ENCODE assay signal across 8 cellular contexts in genomic region chr5:15008476-15008875, GRCh38.
DNase-seq lines count a peak whose midpoint lies in the region; ATAC-seq and TF ChIP-seq lines count a peak whose summit lies in the region.

No MANE protein-coding gene starts in this region.

- DNase-seq in EH (ENCODE audit: low read depth), result peak; percentile 98
- peak; percentile 98 for DNase-seq in PC-3
- peak; percentile 98 for DNase-seq in fibroblast of mammary gland (ENCODE audit: low read depth)
- peak; percentile 77 to 90 (median 82) for DNase-seq in ovary
- no peak for DNase-seq in activated CD4-positive, alpha-beta T cell treated with anti-CD3 and anti-CD28 coated beads, Interleukin-2, amount 10 ng/mL, durations not matched to agents 7 days and 5 days
- no peak for DNase-seq in activated naive CD8-positive, alpha-beta T cell treated with anti-CD3 and anti-CD28 coated beads for 36 hours
- no peak for DNase-seq in stimulated activated naive B cell treated with anti-CD40 and anti-IgM and Interleukin-4, amounts not matched to agents 10 μg/mL and 1 μg/mL and 100 μg/mL, for 72 hours
- no peak for DNase-seq in activated T-cell treated with anti-CD3 and anti-CD28 coated beads, Interleukin-2, amount 50 U/mL, for 48 hours

- peak overlapping the region; percentile 69 for H3K27ac ChIP-seq in PC-3 (ENCODE audit: low read length)
- H3K27ac ChIP-seq in ovary, result peak overlapping the region in 1 of 2 donors; percentile 51

- WGBS in ovary, 3 donors, result 8 to 18% (median 17%) methylated on average over 8 of the region's 8 CpGs

- CTCF ChIA-PET in PC-3 (lab: Charles Lee), result no interaction called here
- CTCF ChIA-PET in activated CD4-positive, alpha-beta T cell treated with anti-CD3 and anti-CD28 coated beads, Interleukin-2, amount 10 ng/mL, durations not matched to agents 7 days and 5 days (lab: Charles Lee), result interaction anchor here (0.5 to 1.2 kb wide), 2 partner anchors 46 to 360 kb away, joined by 3 to 4 read pairs; no protein-coding TSS in a partner anchor

- no peak for TF ChIP-seq EP300 in ovary (IDR thresholded peaks at IDR 0.05)

- ATAC-seq in PC-3, result peak; percentile 89
- no peak for ATAC-seq in stimulated activated naive B cell treated with anti-CD40 and anti-IgM and Interleukin-4, amounts not matched to agents 10 μg/mL and 1 μg/mL and 100 μg/mL, for 72 hours (replicated peaks)

- no peak overlapping the region for H2AFZ ChIP-seq in PC-3 (ENCODE audit: low read length)

- H3K9me3 ChIP-seq in PC-3 (ENCODE audit: low read length) (no peaks in the 10 kb centered on the region), ovary (no peaks in the 10 kb centered on the region)

- H3K36me3 ChIP-seq in PC-3 (ENCODE audit: low read depth, low read length) (no peaks in the 10 kb centered on the region), ovary (no peaks in the 10 kb centered on the region)

- H3K9me3 Mint-ChIP-seq in activated CD4-positive, alpha-beta T cell treated with anti-CD3 and anti-CD28 coated beads, Interleukin-2, amount 10 ng/mL, durations not matched to agents 7 days and 5 days, result no peaks in the 10 kb centered on the region
- H3K9me3 Mint-ChIP-seq in activated naive CD8-positive, alpha-beta T cell treated with anti-CD3 and anti-CD28 coated beads for 36 hours, result no peaks in the 10 kb centered on the region
- no peaks in the 10 kb centered on the region for H3K9me3 Mint-ChIP-seq in stimulated activated naive B cell treated with anti-CD40 and anti-IgM and Interleukin-4, amounts not matched to agents 10 μg/mL and 1 μg/mL and 100 μg/mL, for 72 hours

- H3K4me3 ChIP-seq in PC-3 (ENCODE audit: low read length) (no peak overlapping the region), fibroblast of mammary gland (ENCODE audit: control insufficient read depth, low read depth, low read length) (no peak overlapping the region), ovary (no peak overlapping the region)

- no peaks in the 10 kb centered on the region for H3K79me2 ChIP-seq in PC-3 (ENCODE audit: low read length)

- POLR2A ChIA-PET in PC-3 (lab: Charles Lee; ENCODE audit: unreplicated experiment), result no interaction called here
- POLR2A ChIA-PET in activated CD4-positive, alpha-beta T cell treated with anti-CD3 and anti-CD28 coated beads, Interleukin-2, amount 10 ng/mL, durations not matched to agents 7 days and 5 days (lab: Charles Lee), result no interaction called here

- no peak for TF ChIP-seq CTCF in PC-3 (conservative IDR thresholded peaks at IDR 0.05; ENCODE audit: low read depth, low read length)
- TF ChIP-seq CTCF in fibroblast of mammary gland (conservative IDR thresholded peaks at IDR 0.05; ENCODE audit: control insufficient read depth, insufficient read depth, low read depth, low read length), result no peak
- TF ChIP-seq CTCF in ovary (IDR thresholded peaks at IDR 0.05), result no peak

- BruUV-seq in PC-3 (replicated peaks; lab: Mats Ljungman, UMichigan), result no TSS peak

- intact Hi-C loops in PC-3 (cut with micrococcal nuclease) (loop anchor here (2.0 kb wide), 2 partner anchors 50 to 138 kb away; partner anchors contain the start of gene ANKH), ovary (cut with DNase I) (loop anchor here in 2 of 4 donors (5.0 kb wide), 1 partner anchor 281 kb away; no protein-coding TSS in a partner anchor)

- no peaks in the 10 kb centered on the region for H3K27me3 ChIP-seq in PC-3 (ENCODE audit: low read length)
- H3K27me3 ChIP-seq in ovary, result no peaks in the 10 kb centered on the region

- peaks cover 3% of the 10 kb centered on the region for H3F3A ChIP-seq in PC-3 (ENCODE audit: low read length, unreplicated experiment)

- H3K4me1 ChIP-seq in PC-3 (ENCODE audit: insufficient read depth, low read length) (peaks cover 23% of the 10 kb centered on the region), ovary (ENCODE audit: insufficient read depth) (peaks cover 2% of the 10 kb centered on the region)

- H3K4me3 Mint-ChIP-seq in activated CD4-positive, alpha-beta T cell treated with anti-CD3 and anti-CD28 coated beads, Interleukin-2, amount 10 ng/mL, durations not matched to agents 7 days and 5 days, result no peak overlapping the region
- no peak overlapping the region for H3K4me3 Mint-ChIP-seq in activated naive CD8-positive, alpha-beta T cell treated with anti-CD3 and anti-CD28 coated beads for 36 hours
- no peak overlapping the region for H3K4me3 Mint-ChIP-seq in stimulated activated naive B cell treated with anti-CD40 and anti-IgM and Interleukin-4, amounts not matched to agents 10 μg/mL and 1 μg/mL and 100 μg/mL, for 72 hours

- H3K4me2 ChIP-seq in PC-3 (ENCODE audit: low read length), result peak overlapping the region; percentile 62

- H3K4me1 Mint-ChIP-seq in activated CD4-positive, alpha-beta T cell treated with anti-CD3 and anti-CD28 coated beads, Interleukin-2, amount 10 ng/mL, durations not matched to agents 7 days and 5 days, result no peaks in the 10 kb centered on the region
- peaks cover 2% of the 10 kb centered on the region for H3K4me1 Mint-ChIP-seq in activated naive CD8-positive, alpha-beta T cell treated with anti-CD3 and anti-CD28 coated beads for 36 hours
- no peaks in the 10 kb centered on the region for H3K4me1 Mint-ChIP-seq in stimulated activated naive B cell treated with anti-CD40 and anti-IgM and Interleukin-4, amounts not matched to agents 10 μg/mL and 1 μg/mL and 100 μg/mL, for 72 hours

- H4K20me1 ChIP-seq in PC-3 (ENCODE audit: low read length), result no peaks in the 10 kb centered on the region

- peak overlapping the region; percentile 28; the same call in 1 of the 2 replicates for H3K9ac ChIP-seq in PC-3 (ENCODE audit: low read length)

- H3K27me3 Mint-ChIP-seq in activated CD4-positive, alpha-beta T cell treated with anti-CD3 and anti-CD28 coated beads, Interleukin-2, amount 10 ng/mL, durations not matched to agents 7 days and 5 days, result peaks cover 11% of the 10 kb centered on the region
- H3K27me3 Mint-ChIP-seq in activated naive CD8-positive, alpha-beta T cell treated with anti-CD3 and anti-CD28 coated beads for 36 hours, result no peaks in the 10 kb centered on the region
- peaks cover 5 to 17% of the 10 kb centered on the region in 2 donors for H3K27me3 Mint-ChIP-seq in stimulated activated naive B cell treated with anti-CD40 and anti-IgM and Interleukin-4, amounts not matched to agents 10 μg/mL and 1 μg/mL and 100 μg/mL, for 72 hours

- no peaks in the 10 kb centered on the region for H3K9me2 ChIP-seq in PC-3 (replicated peaks; ENCODE audit: low read length)

- H3K27ac Mint-ChIP-seq in activated CD4-positive, alpha-beta T cell treated with anti-CD3 and anti-CD28 coated beads, Interleukin-2, amount 10 ng/mL, durations not matched to agents 7 days and 5 days, result no peak overlapping the region
- H3K27ac Mint-ChIP-seq in activated naive CD8-positive, alpha-beta T cell treated with anti-CD3 and anti-CD28 coated beads for 36 hours, result no peak overlapping the region
- H3K27ac Mint-ChIP-seq in stimulated activated naive B cell treated with anti-CD40 and anti-IgM and Interleukin-4, amounts not matched to agents 10 μg/mL and 1 μg/mL and 100 μg/mL, for 72 hours, result no peak overlapping the region

- no peak for TF ChIP-seq POLR2A in ovary (IDR thresholded peaks at IDR 0.05)

- no peaks in the 10 kb centered on the region for H3K36me3 Mint-ChIP-seq in activated CD4-positive, alpha-beta T cell treated with anti-CD3 and anti-CD28 coated beads, Interleukin-2, amount 10 ng/mL, durations not matched to agents 7 days and 5 days (ENCODE audit: low read depth)
- no peaks in the 10 kb centered on the region for H3K36me3 Mint-ChIP-seq in activated naive CD8-positive, alpha-beta T cell treated with anti-CD3 and anti-CD28 coated beads for 36 hours
- no peaks in the 10 kb centered on the region for H3K36me3 Mint-ChIP-seq in stimulated activated naive B cell treated with anti-CD40 and anti-IgM and Interleukin-4, amounts not matched to agents 10 μg/mL and 1 μg/mL and 100 μg/mL, for 72 hours

Comparison
In these comparisons a context has a peak if more than half of its experiments do, and no peak if none do; other contexts are left out.
1. DNase-seq: peak in EH (single experiment), PC-3 (single experiment), fibroblast of mammary gland (single experiment) and ovary (5 of 5); none in activated CD4-positive, alpha-beta T cell treated with anti-CD3 and anti-CD28 coated beads, Interleukin-2, amount 10 ng/mL, durations not matched to agents 7 days and 5 days (single experiment), activated naive CD8-positive, alpha-beta T cell treated with anti-CD3 and anti-CD28 coated beads for 36 hours (single experiment), stimulated activated naive B cell treated with anti-CD40 and anti-IgM and Interleukin-4, amounts not matched to agents 10 μg/mL and 1 μg/mL and 100 μg/mL, for 72 hours (single experiment) and activated T-cell treated with anti-CD3 and anti-CD28 coated beads, Interleukin-2, amount 50 U/mL, for 48 hours (0 of 2).